Comparison of ENCODE assay signal across 19 cellular contexts in the genomic region with DNA sequence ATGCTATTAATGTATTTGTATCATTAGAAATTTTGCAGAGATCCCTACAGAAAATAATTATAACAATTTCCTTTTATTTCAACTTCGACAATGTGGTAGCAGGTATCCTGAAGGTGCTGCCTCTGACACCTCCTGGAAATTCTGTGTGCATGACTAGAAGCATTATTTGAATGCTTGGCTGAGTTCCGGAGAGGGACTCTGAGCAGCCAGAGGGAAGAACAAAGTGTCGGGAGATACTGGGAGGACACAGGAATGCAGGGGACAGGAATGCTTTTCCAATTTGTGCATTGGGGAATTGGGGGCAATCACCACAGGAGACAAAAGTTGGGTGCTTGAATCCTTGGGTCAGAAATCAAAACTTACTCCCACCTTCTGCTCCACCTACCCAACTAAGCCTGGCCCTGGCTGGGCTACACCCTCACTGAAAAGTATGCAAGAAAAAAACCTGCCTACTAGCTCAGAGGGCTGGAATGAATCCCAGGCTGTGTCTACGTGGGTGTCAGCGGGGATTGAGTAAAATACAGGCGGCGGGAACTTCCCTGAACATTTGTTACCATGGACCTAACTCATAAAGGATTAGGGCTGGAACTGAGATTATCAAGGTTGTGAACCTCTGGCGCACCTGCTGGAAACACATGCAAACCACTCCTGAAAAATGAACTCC.
"Had no signal": no experiment of that assay in that cellular context is flagged by ENCODE, and none has a peak within 500 bp of the region (broad histone marks: within the 10 kb centered on the region; RNA-seq: fewer than 3 reads in every experiment).

No MANE protein-coding gene starts in this region.

- H3K4me3 Mint-ChIP-seq: activated CD4-positive, alpha-beta T cell treated with anti-CD3 and anti-CD28 coated beads, Interleukin-2, amount 10 ng/mL, durations not matched to agents 7 days and 5 days; activated naive CD8-positive, alpha-beta T cell treated with anti-CD3 and anti-CD28 coated beads, Interleukin-2, amount 10 ng/mL, durations not matched to agents 7 days and 5 days; activated T-helper 1 cell treated with anti-CD3 and anti-CD28 coated beads, Interleukin-12 subunit alpha, Interleukin-12 subunit beta, Interleukin-2, Interleukin-4 antibody, amounts not matched to agents 30 ng/mL and 10 ng/mL and 1 ng/mL, durations not matched to agents 14 hours and 24 hours and 36 hours; naive B cell; stimulated activated naive B cell treated with anti-CD40 and anti-IgM and Interleukin-4, amounts not matched to agents 10 μg/mL and 1 μg/mL and 100 μg/mL, for 72 hours had no signal

- H3K36me3 Mint-ChIP-seq: activated naive CD8-positive, alpha-beta T cell treated with anti-CD3 and anti-CD28 coated beads, Interleukin-2, amount 10 ng/mL, durations not matched to agents 7 days and 5 days; naive B cell; stimulated activated naive B cell treated with anti-CD40 and anti-IgM and Interleukin-4, amounts not matched to agents 10 μg/mL and 1 μg/mL and 100 μg/mL, for 72 hours had no signal

- H2AFZ ChIP-seq: hepatocyte had no signal

- DNase-seq: activated CD4-positive, alpha-beta T cell treated with anti-CD3 and anti-CD28 coated beads, Interleukin-2, amount 10 ng/mL, durations not matched to agents 7 days and 5 days; activated CD8-positive, alpha-beta memory T cell treated with anti-CD3 and anti-CD28 coated beads for 24 hours; activated naive CD4-positive, alpha-beta T cell; activated naive CD8-positive, alpha-beta T cell treated with anti-CD3 and anti-CD28 coated beads, Interleukin-2, amount 10 ng/mL, durations not matched to agents 7 days and 5 days; erythroblast; kidney; naive B cell; retina; stimulated activated CD4-positive, alpha-beta T cell treated with anti-CD3 and anti-CD28 coated beads, Interleukin-15, amount 100 ng/mL, for 24 hours; stimulated activated CD4-positive, alpha-beta T cell treated with anti-CD3 and anti-CD28 coated beads, Interleukin-4, amount 100 ng/mL, for 1 hour; stimulated activated naive B cell treated with anti-CD40 and anti-IgM and Interleukin-4, amounts not matched to agents 10 μg/mL and 1 μg/mL and 100 μg/mL, for 72 hours; T-helper 9 cell had no signal

- H3K79me2 ChIP-seq: hepatocyte had no signal

- H3K36me3 ChIP-seq: breast epithelium, tibial nerve had no signal

- H3K27ac ChIP-seq: breast epithelium, dorsolateral prefrontal cortex, hepatocyte, skin epidermis, tibial nerve had no signal

- H3K4me1 ChIP-seq: breast epithelium, tibial nerve had no signal

- H3K4me3 ChIP-seq: breast epithelium, dorsolateral prefrontal cortex, hepatocyte, lung, skin epidermis, tibial nerve had no signal

- H3K27ac Mint-ChIP-seq: activated CD4-positive, alpha-beta T cell treated with anti-CD3 and anti-CD28 coated beads, Interleukin-2, amount 10 ng/mL, durations not matched to agents 7 days and 5 days; activated naive CD8-positive, alpha-beta T cell treated with anti-CD3 and anti-CD28 coated beads, Interleukin-2, amount 10 ng/mL, durations not matched to agents 7 days and 5 days; activated T-helper 1 cell treated with anti-CD3 and anti-CD28 coated beads, Interleukin-12 subunit alpha, Interleukin-12 subunit beta, Interleukin-2, Interleukin-4 antibody, amounts not matched to agents 30 ng/mL and 10 ng/mL and 1 ng/mL, durations not matched to agents 14 hours and 24 hours and 36 hours; naive B cell; stimulated activated naive B cell treated with anti-CD40 and anti-IgM and Interleukin-4, amounts not matched to agents 10 μg/mL and 1 μg/mL and 100 μg/mL, for 72 hours had no signal

- H3K4me2 ChIP-seq: hepatocyte had no signal

- H3K9me3 Mint-ChIP-seq: activated CD4-positive, alpha-beta T cell treated with anti-CD3 and anti-CD28 coated beads, Interleukin-2, amount 10 ng/mL, durations not matched to agents 7 days and 5 days; activated T-helper 1 cell treated with anti-CD3 and anti-CD28 coated beads, Interleukin-12 subunit alpha, Interleukin-12 subunit beta, Interleukin-2, Interleukin-4 antibody, amounts not matched to agents 30 ng/mL and 10 ng/mL and 1 ng/mL, durations not matched to agents 14 hours and 24 hours and 36 hours; stimulated activated naive B cell treated with anti-CD40 and anti-IgM and Interleukin-4, amounts not matched to agents 10 μg/mL and 1 μg/mL and 100 μg/mL, for 72 hours had no signal

- ATAC-seq: stimulated activated naive B cell treated with anti-CD40 and anti-IgM and Interleukin-4, amounts not matched to agents 10 μg/mL and 1 μg/mL and 100 μg/mL, for 72 hours had no signal

- H3K9me3 ChIP-seq: breast epithelium, tibial nerve had no signal

- H3K27me3 ChIP-seq: hepatocyte, tibial nerve had no signal

- H3K4me1 Mint-ChIP-seq: activated CD4-positive, alpha-beta T cell treated with anti-CD3 and anti-CD28 coated beads, Interleukin-2, amount 10 ng/mL, durations not matched to agents 7 days and 5 days; naive B cell; stimulated activated naive B cell treated with anti-CD40 and anti-IgM and Interleukin-4, amounts not matched to agents 10 μg/mL and 1 μg/mL and 100 μg/mL, for 72 hours had no signal

- H3K27me3 Mint-ChIP-seq: activated CD4-positive, alpha-beta T cell treated with anti-CD3 and anti-CD28 coated beads, Interleukin-2, amount 10 ng/mL, durations not matched to agents 7 days and 5 days; activated naive CD8-positive, alpha-beta T cell treated with anti-CD3 and anti-CD28 coated beads, Interleukin-2, amount 10 ng/mL, durations not matched to agents 7 days and 5 days; stimulated activated naive B cell treated with anti-CD40 and anti-IgM and Interleukin-4, amounts not matched to agents 10 μg/mL and 1 μg/mL and 100 μg/mL, for 72 hours had no signal
